Comparison of ENCODE assay signal across 12 cellular contexts in the genomic region with DNA sequence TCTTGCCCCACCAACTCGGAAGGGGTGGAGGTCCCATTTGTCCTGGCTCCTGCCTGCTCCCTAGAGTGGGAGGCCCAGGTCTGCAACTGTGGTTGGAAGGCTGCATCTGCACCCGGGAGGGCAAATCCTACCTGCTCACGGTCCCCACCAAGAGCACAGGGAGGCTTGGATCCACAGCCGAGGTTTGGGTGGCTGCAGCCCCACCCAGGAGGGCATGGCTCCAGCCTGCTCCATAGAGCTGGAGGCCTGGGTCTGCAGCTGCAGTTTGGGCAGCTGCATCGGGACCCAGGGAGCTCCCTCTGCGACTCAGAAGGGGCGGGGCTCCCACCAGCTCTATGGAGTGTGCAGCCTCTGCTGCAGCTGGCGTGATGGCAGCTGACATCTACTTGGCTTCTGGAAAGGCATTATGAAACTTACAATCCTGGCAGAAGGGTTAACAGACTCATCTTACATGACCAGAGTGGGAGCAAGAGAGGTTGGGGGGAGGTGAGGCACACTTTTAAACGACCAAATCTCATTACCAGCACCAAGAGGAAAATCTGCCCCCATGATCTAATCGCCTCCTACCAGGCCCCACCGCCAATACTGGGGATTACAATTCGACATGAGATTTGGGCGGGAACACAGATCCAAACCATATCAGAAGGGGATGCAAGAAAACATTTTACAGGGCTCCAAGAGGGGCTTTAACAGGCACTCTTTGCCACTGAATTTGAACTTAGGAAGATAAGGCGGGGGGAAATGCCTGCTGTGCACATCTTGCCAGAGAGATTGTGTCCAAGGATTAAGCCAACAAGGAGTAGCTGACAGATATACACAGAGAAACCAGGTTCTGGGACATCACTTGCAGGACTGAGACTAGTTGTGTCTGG. TPM values are rescaled to one million over a fixed set of nuclear protein-coding genes. Genes with fewer than 3 reads are reported as not detected.
DNase-seq lines count a peak whose midpoint lies in the region; ATAC-seq and TF ChIP-seq lines count a peak whose summit lies in the region.
"Had no signal": no experiment of that assay in that cellular context is flagged by ENCODE, and none has a peak within 500 bp of the region (broad histone marks: within the 10 kb centered on the region; RNA-seq: fewer than 3 reads in every experiment).

No MANE protein-coding gene starts in this region.

- TF ChIP-seq CTCF in right atrium auricular region (IDR thresholded peaks at IDR 0.05): no peak
- no peak for TF ChIP-seq CTCF in endodermal cell (conservative IDR thresholded peaks at IDR 0.05)

- H3K36me3 ChIP-seq in right atrium auricular region (no peaks in the 10 kb centered on the region), endodermal cell (ENCODE audit: control insufficient read depth, insufficient read depth, low read length) (no peaks in the 10 kb centered on the region), subcutaneous abdominal adipose tissue (ENCODE audit: control insufficient read depth in 5 of 5, insufficient read depth in 5 of 5, low read length in 5 of 5) (no peaks in the 10 kb centered on the region), aorta (ENCODE audit: control insufficient read depth in 1 of 2, insufficient read depth in 2 of 2, low read length in 1 of 2) (no peaks in the 10 kb centered on the region)
- H3K36me3 ChIP-seq: adrenal gland, SJSA1 had no signal

- H3K27ac Mint-ChIP-seq in endodermal cell: no peak overlapping the region

- H3K4me1 ChIP-seq in right atrium auricular region: no peaks in the 10 kb centered on the region
- no peaks in the 10 kb centered on the region for H3K4me1 ChIP-seq in endodermal cell (ENCODE audit: control insufficient read depth, insufficient read depth, low read length)
- H3K4me1 ChIP-seq in subcutaneous abdominal adipose tissue (ENCODE audit: control insufficient read depth in 5 of 5, insufficient read depth in 5 of 5, low read length in 5 of 5): peaks cover 0 to 24% (median 21%) of the 10 kb centered on the region in 5 donors
- no peaks in the 10 kb centered on the region for H3K4me1 ChIP-seq in aorta (ENCODE audit: control insufficient read depth in 1 of 2, insufficient read depth in 2 of 2, low read length in 2 of 2)
- H3K4me1 ChIP-seq: adrenal gland, SJSA1 had no signal

- no peaks in the 10 kb centered on the region for H3K36me3 Mint-ChIP-seq in endodermal cell (ENCODE audit: low read depth)

- H3K27me3 Mint-ChIP-seq in endodermal cell (ENCODE audit: insufficient read depth): peaks cover 7% of the 10 kb centered on the region

- H3K27me3 ChIP-seq in right atrium auricular region (no peaks in the 10 kb centered on the region), endodermal cell (ENCODE audit: control insufficient read depth, insufficient read depth, low read length, poor library complexity, severe bottlenecking) (no peaks in the 10 kb centered on the region), subcutaneous abdominal adipose tissue (ENCODE audit: control insufficient read depth in 5 of 5, insufficient read depth in 4 of 5, low read length in 5 of 5) (no peaks in the 10 kb centered on the region), aorta (ENCODE audit: control insufficient read depth in 1 of 2, insufficient read depth in 2 of 2, low read length in 1 of 2) (no peaks in the 10 kb centered on the region)
- H3K27me3 ChIP-seq: adrenal gland had no signal

- H3K9me3 Mint-ChIP-seq in endodermal cell: no peaks in the 10 kb centered on the region

- DNase-seq in Right ventricle myocardium inferior (ENCODE audit: missing footprints): no peak
- no peak for DNase-seq in right atrium auricular region (ENCODE audit: low spot score)
- DNase-seq in MV-4-11 (lab: John Stamatoyannopoulos, UW): peak; percentile 91
- DNase-seq in endodermal cell: peak; percentile 75
- DNase-seq in aorta: no peak
- DNase-seq in HEK293T (ENCODE audit: extremely low spot score): no peak
- DNase-seq in GF-D8 (lab: John Stamatoyannopoulos, UW): no peak
- DNase-seq: activated CD4-positive, alpha-beta T cell treated with anti-CD3 and anti-CD28 coated beads, Interleukin-2, amount 50 U/mL, for 4 hours; adrenal gland; NCI-H1417 treated with DMSO at 0.1 percent for 48 hours had no signal

- intact Hi-C loops in Right ventricle myocardium inferior (cut with DNase I): no loop called here
- intact Hi-C loops in aorta (cut with DNase I): no loop called here

- 76 to 80% methylated on average over 9 to 14 of the region's 14 CpGs for WGBS in endodermal cell (ENCODE audit: insufficient coverage in 1 of 2, insufficient read length in 1 of 2), 2 experiments
- WGBS in aorta, 2 donors: 75 to 76% methylated on average over 14 of the region's 14 CpGs

- POLR2A ChIA-PET in HEK293T (lab: Yijun Ruan, JAX): interaction anchor here (1.4 kb wide), 1 partner anchor 8 kb away, joined by 4 read pairs; a partner anchor contains a TSS

- H3K4me1 Mint-ChIP-seq in endodermal cell: peaks cover 13% of the 10 kb centered on the region

- H3K27ac ChIP-seq in right atrium auricular region (no peak overlapping the region), endodermal cell (ENCODE audit: low read depth, low read length) (no peak overlapping the region), subcutaneous abdominal adipose tissue (ENCODE audit: low read depth, low read length) (peak overlapping the region; percentile 15), aorta (ENCODE audit: low read depth in 1 of 2, low read length in 2 of 2) (no peak overlapping the region)
- H3K27ac ChIP-seq: adrenal gland, SJSA1 had no signal

- H3K4me3 Mint-ChIP-seq in endodermal cell: no peak overlapping the region

- ATAC-seq in Right ventricle myocardium inferior (peak; percentile 45), aorta (ENCODE audit: low FRiP score) (no peak)

- H3K4me3 ChIP-seq in right atrium auricular region: no peak overlapping the region
- H3K4me3 ChIP-seq in endodermal cell (ENCODE audit: low read length): no peak overlapping the region
- peak overlapping the region in 1 of 5 donors; percentile 30 for H3K4me3 ChIP-seq in subcutaneous abdominal adipose tissue (ENCODE audit: low read depth in 1 of 5, low read length in 5 of 5)
- no peak overlapping the region for H3K4me3 ChIP-seq in aorta (ENCODE audit: low read length in 2 of 2)
- H3K4me3 ChIP-seq: adrenal gland, SJSA1 had no signal

- H3K9ac ChIP-seq in endodermal cell (ENCODE audit: extremely low read depth, low read length, poor library complexity, severe bottlenecking) (no peak overlapping the region), subcutaneous abdominal adipose tissue (ENCODE audit: low read length in 5 of 5) (no peak overlapping the region)

- CTCF ChIA-PET in HEK293T (lab: Yijun Ruan, JAX): interaction anchor here (0.8 kb wide), 1 partner anchor 9 kb away, joined by 4 read pairs; a partner anchor contains a TSS

- H3K9me3 ChIP-seq in right atrium auricular region (no peaks in the 10 kb centered on the region), endodermal cell (ENCODE audit: control insufficient read depth, low read length) (no peaks in the 10 kb centered on the region), subcutaneous abdominal adipose tissue (ENCODE audit: control insufficient read depth in 5 of 5, low read length in 5 of 5) (no peaks in the 10 kb centered on the region), aorta (ENCODE audit: control insufficient read depth, low read length) (no peaks in the 10 kb centered on the region)
- H3K9me3 ChIP-seq: adrenal gland, SJSA1 had no signal

TF ChIP-seq in HEK293T, 16 proteins besides CTCF, POLR2A, EP300 and RAD21:
- TF ChIP-seq FOXA1 (IDR thresholded peaks at IDR 0.05) (no peak), LEF1 (IDR thresholded peaks at IDR 0.05; ENCODE audit: borderline replicate concordance) (no peak), BHLHE40 (IDR thresholded peaks at IDR 0.05; ENCODE audit: borderline replicate concordance) (no peak), ELF4 (IDR thresholded peaks at IDR 0.05) (no peak)

RNA-seq across cellular contexts. Expression of a gene that starts 8.2 kb away (rescaled TPM):
- total RNA-seq in Right ventricle myocardium inferior (45.7 TPM), right atrium auricular region (10 to 100 TPM; 29.6 to 54.8 TPM), endodermal cell (10 to 100 TPM; 32.0 to 41.2 TPM), aorta (10 to 100 TPM; 56.0 to 61.0 TPM)
- 14.1 TPM for polyA plus RNA-seq in endodermal cell (2013, experiment 1 of 2)
- 11.2 TPM for polyA plus RNA-seq in endodermal cell (2013, experiment 2 of 2)
- 100 to 1,000 TPM in 1 of 2 donors, 10 to 100 TPM in 1; 77.8 to 117 TPM for polyA plus RNA-seq in aorta

RNA-seq across cellular contexts. Expression of a gene that starts 20.9 kb away (rescaled TPM):
- total RNA-seq in Right ventricle myocardium inferior (66.7 TPM), right atrium auricular region (10 to 100 TPM; 53.6 to 56.0 TPM), endodermal cell (100 to 1,000 TPM; 104 to 144 TPM), aorta (10 to 100 TPM; 36.5 to 55.6 TPM)
- polyA plus RNA-seq in endodermal cell (2013, experiment 1 of 2): 115 TPM
- polyA plus RNA-seq in endodermal cell (2013, experiment 2 of 2): 119 TPM
- 10 to 100 TPM; 47.5 to 57.2 TPM for polyA plus RNA-seq in aorta

Comparison
In these comparisons a context has a peak if more than half of its experiments do, and no peak if none do; other contexts are left out.
1. DNase-seq: peak in MV-4-11 (single experiment) and endodermal cell (single experiment); none in Right ventricle myocardium inferior (single experiment), right atrium auricular region (single experiment), aorta (0 of 2), HEK293T (single experiment) and GF-D8 (single experiment).